In the genomic region with DNA sequence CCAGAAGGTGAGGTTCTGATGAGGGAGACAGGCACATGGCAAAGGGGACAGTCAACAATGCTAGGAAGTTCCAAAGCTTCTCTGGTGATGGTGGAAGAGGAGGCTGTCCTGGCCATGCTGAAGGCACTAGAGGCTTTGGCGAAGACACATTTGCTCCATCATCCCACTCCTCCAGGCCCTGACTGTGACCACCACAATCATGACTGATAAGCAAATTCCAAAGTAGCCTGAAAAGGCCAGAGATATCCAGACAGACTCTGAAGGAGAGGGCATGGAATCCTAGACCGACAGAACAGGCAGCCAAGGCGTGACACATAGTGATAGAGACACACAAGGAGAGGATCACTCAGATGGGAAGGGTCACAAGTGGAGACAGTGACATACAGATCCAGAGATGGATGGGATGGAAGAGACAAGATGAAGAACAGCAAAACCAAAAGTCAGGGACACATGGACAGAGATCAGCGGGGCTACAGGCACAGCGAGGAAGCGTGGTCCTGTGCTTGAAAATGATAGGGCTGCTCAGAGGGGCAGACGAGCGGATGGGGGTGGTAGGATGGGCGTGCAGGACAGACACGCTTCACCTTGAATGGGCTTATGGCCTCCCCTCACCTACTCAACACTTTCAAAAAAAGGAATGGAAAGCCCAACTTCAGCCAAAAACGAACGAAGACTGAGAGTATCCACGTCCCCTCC, we compare ENCODE assay signal across 2 cellular contexts.
TF ChIP-seq lines count a peak whose summit lies in the region.

No MANE protein-coding gene starts in this region.

TF ChIP-seq in A549, 52 proteins besides CTCF, POLR2A, EP300 and RAD21:
- TF ChIP-seq SREBF2 (IDR thresholded peaks at IDR 0.05) (no peak), HOXB13 (CRISPR knock-in tag; IDR thresholded peaks at IDR 0.05; ENCODE audit: low read depth) (no peak), FOXS1 (CRISPR knock-in tag; IDR thresholded peaks at IDR 0.05) (no peak), CHD4 (IDR thresholded peaks at IDR 0.05; ENCODE audit: borderline replicate concordance) (no peak), HDAC2 (IDR thresholded peaks at IDR 0.05) (no peak), MAFK (IDR thresholded peaks at IDR 0.05; ENCODE audit: partially characterized antibody) (no peak), MYC (IDR thresholded peaks at IDR 0.05; ENCODE audit: borderline replicate concordance, low read length) (no peak), RFX5 (IDR thresholded peaks at IDR 0.05) (no peak)

TF ChIP-seq in IMR-90, 13 proteins besides CTCF, POLR2A, EP300 and RAD21:
- TF ChIP-seq USF2 (IDR thresholded peaks at IDR 0.05; ENCODE audit: low read depth, low read length): no peak
- TF ChIP-seq RFX5 (IDR thresholded peaks at IDR 0.05; ENCODE audit: low read depth, low read length): no peak
- no peak for TF ChIP-seq MAZ (IDR thresholded peaks at IDR 0.05; ENCODE audit: borderline replicate concordance, low read depth, low read length)
- no peak for TF ChIP-seq CHD1 (IDR thresholded peaks at IDR 0.05; ENCODE audit: low read depth, low read length)
- no peak for TF ChIP-seq MAFK (IDR thresholded peaks at IDR 0.05; ENCODE audit: low read depth, low read length)
- no peak for TF ChIP-seq SMC3 (IDR thresholded peaks at IDR 0.05; ENCODE audit: low read depth, low read length)
- no peak for TF ChIP-seq MXI1 (IDR thresholded peaks at IDR 0.05; ENCODE audit: borderline replicate concordance, low read depth, low read length)
- TF ChIP-seq FOS (IDR thresholded peaks at IDR 0.05; ENCODE audit: low read depth, low read length): no peak
- TF ChIP-seq ELK1 (IDR thresholded peaks at IDR 0.05; ENCODE audit: borderline replicate concordance, low read depth, low read length): no peak
- no peak for TF ChIP-seq RCOR1 (IDR thresholded peaks at IDR 0.05; ENCODE audit: insufficient replicate concordance, low read length)
- TF ChIP-seq BHLHE40 (IDR thresholded peaks at IDR 0.05; ENCODE audit: low read depth, low read length): no peak
